In genomic region chr1:62207187-62207586, GRCh38 we compare ENCODE assay signal across 28 cellular contexts. TPM values are rescaled to one million over a fixed set of nuclear protein-coding genes. Genes with fewer than 3 reads are reported as not detected.
"Had no signal": no experiment of that assay in that cellular context is flagged by ENCODE, and none has a peak within 500 bp of the region (broad histone marks: within the 10 kb centered on the region; RNA-seq: fewer than 3 reads in every experiment).

No MANE protein-coding gene starts in this region.

- DNase-seq: hypothalamus; immature natural killer cell; kidney; left colon; left ventricle myocardium inferior; mesendoderm; midbrain; mucosa of descending colon; naive thymus-derived CD8-positive, alpha-beta T cell; nucleus accumbens; pancreas; retina; right cardiac atrium; small intestine; stimulated activated CD4-positive, alpha-beta T cell treated with anti-CD3 and anti-CD28 coated beads, Interleukin-4, amount 100 ng/mL, for 24 hours; stimulated activated naive CD4-positive, alpha-beta T cell had no signal

- H3K4me1 ChIP-seq: left ventricle myocardium inferior, pancreas, prostate gland, sigmoid colon, spleen, tibial nerve, vagina had no signal

- H3K27me3 Mint-ChIP-seq: type B pancreatic cell had no signal

- H3K27ac Mint-ChIP-seq: immature natural killer cell; naive thymus-derived CD8-positive, alpha-beta T cell; nephron; stimulated activated effector memory CD8-positive, alpha-beta T cell treated with anti-CD3 and anti-CD28 coated beads, Interleukin-12 subunit alpha, Interleukin-12 subunit beta, amount 100 ng/mL, for 72 hours; stimulated activated naive CD8-positive, alpha-beta T cell treated with anti-CD3 and anti-CD28 coated beads, Interleukin-15, Interleukin-2, amounts not matched to agents 100 ng/mL and 50 ng/mL, for 24 hours; type B pancreatic cell had no signal

- ATAC-seq: left colon; mucosa of descending colon; naive thymus-derived CD8-positive, alpha-beta T cell; pancreas; right cardiac atrium; stimulated activated effector memory CD8-positive, alpha-beta T cell treated with anti-CD3 and anti-CD28 coated beads, Interleukin-12 subunit alpha, Interleukin-12 subunit beta, amount 100 ng/mL, for 72 hours had no signal

- H3K9me3 ChIP-seq: pancreas, prostate gland had no signal

- H3K4me3 Mint-ChIP-seq: immature natural killer cell; naive thymus-derived CD8-positive, alpha-beta T cell; nephron; neural crest cell; stimulated activated effector memory CD8-positive, alpha-beta T cell treated with anti-CD3 and anti-CD28 coated beads, Interleukin-12 subunit alpha, Interleukin-12 subunit beta, amount 100 ng/mL, for 72 hours; stimulated activated naive CD8-positive, alpha-beta T cell treated with anti-CD3 and anti-CD28 coated beads, Interleukin-15, Interleukin-2, amounts not matched to agents 100 ng/mL and 50 ng/mL, for 24 hours; type B pancreatic cell had no signal

- H3K36me3 ChIP-seq: left ventricle myocardium inferior, pancreas, prostate gland, sigmoid colon, vagina had no signal

- H3K4me1 Mint-ChIP-seq: immature natural killer cell; nephron; neural crest cell; stimulated activated effector memory CD8-positive, alpha-beta T cell treated with anti-CD3 and anti-CD28 coated beads, Interleukin-12 subunit alpha, Interleukin-12 subunit beta, amount 100 ng/mL, for 72 hours had no signal

- H3K27me3 ChIP-seq: pancreas, sigmoid colon, spleen, tibial nerve, vagina had no signal

- H3K27ac ChIP-seq: left ventricle myocardium inferior, pancreas, prostate gland, sigmoid colon, spleen, tibial nerve, vagina had no signal

- H3K4me3 ChIP-seq: left ventricle myocardium inferior, lung, mucosa of descending colon, pancreas, prostate gland, sigmoid colon, spleen, tibial nerve, vagina had no signal

- H3K36me3 Mint-ChIP-seq: stimulated activated effector memory CD8-positive, alpha-beta T cell treated with anti-CD3 and anti-CD28 coated beads, Interleukin-12 subunit alpha, Interleukin-12 subunit beta, amount 100 ng/mL, for 72 hours had no signal

RNA-seq across cellular contexts. Expression of gene L1TD1, which starts 12.5 kb away (rescaled TPM):
- total RNA-seq: naive thymus-derived CD8-positive, alpha-beta T cell; osteoblast; vagina had no signal
- polyA plus RNA-seq: immature natural killer cell; naive thymus-derived CD8-positive, alpha-beta T cell had no signal
